ENCODE assay signal across 17 cellular contexts in the genomic region with DNA sequence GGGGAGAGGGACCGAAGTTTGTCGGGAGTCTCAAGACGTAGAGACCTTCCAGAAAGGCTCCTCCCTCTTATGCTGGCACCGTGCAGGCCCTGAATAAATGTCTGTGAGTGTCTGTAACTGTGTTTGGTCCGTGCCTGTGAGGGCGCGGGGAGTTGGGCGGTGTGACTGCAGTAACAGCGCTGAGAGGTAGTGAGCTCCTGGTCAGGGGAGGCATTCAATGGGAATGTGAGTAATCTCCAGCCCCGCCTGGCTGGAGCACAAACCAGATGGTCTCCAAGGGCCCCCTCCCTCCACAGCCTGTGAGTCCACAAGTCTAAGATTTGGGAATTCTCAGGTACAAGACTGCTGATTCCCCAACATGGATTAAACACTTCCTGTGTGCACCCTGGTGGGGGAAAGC.
DNase-seq lines count a peak whose midpoint lies in the region; ATAC-seq and TF ChIP-seq lines count a peak whose summit lies in the region.
"Had no signal": no experiment of that assay in that cellular context is flagged by ENCODE, and none has a peak within 500 bp of the region (broad histone marks: within the 10 kb centered on the region; RNA-seq: fewer than 3 reads in every experiment).

No MANE protein-coding gene starts in this region.

- H3K79me1 ChIP-seq in neuronal stem cell (ENCODE audit: low read depth, low read length), result no peaks in the 10 kb centered on the region

- no peaks in the 10 kb centered on the region for H3K36me3 ChIP-seq in BE2C
- no peaks in the 10 kb centered on the region for H3K36me3 ChIP-seq in neuronal stem cell (replicated peaks in 1 of 2; ENCODE audit: control insufficient read depth in 2 of 2, insufficient read depth in 2 of 2, low read length in 2 of 2)
- H3K36me3 ChIP-seq in tibial nerve, result no peaks in the 10 kb centered on the region
- H3K36me3 ChIP-seq: BLaER1 treated with 17β-estradiol and CSF1 and Interleukin-3, amounts not matched to agents 10 nM and 100 nM had no signal

- peak overlapping the region; percentile 89 for H2BK120ac ChIP-seq in neuronal stem cell (ENCODE audit: low read depth, low read length)

- H3K36me3 Mint-ChIP-seq in activated T-cell treated with anti-CD3 and anti-CD28 coated beads, Interleukin-2, amount 50 U/mL, for 72 hours (ENCODE audit: insufficient read depth in 2 of 2), result no peaks in the 10 kb centered on the region
- H3K36me3 Mint-ChIP-seq: CD8-positive, alpha-beta memory T cell had no signal

- no peak overlapping the region for H2AFZ ChIP-seq in neuronal stem cell (ENCODE audit: low read length)

- H2BK15ac ChIP-seq in neuronal stem cell (ENCODE audit: low read length), result peak overlapping the region; percentile 5

- no peak overlapping the region for H3K27ac Mint-ChIP-seq in activated T-cell treated with anti-CD3 and anti-CD28 coated beads, Interleukin-2, amount 50 U/mL, for 72 hours
- H3K27ac Mint-ChIP-seq: CD8-positive, alpha-beta memory T cell had no signal

- DNase-seq in BE2C (peak; percentile 1), NCI-H69 (lab: John Stamatoyannopoulos, UW) (peak; percentile 17), left cardiac atrium (peak; percentile 9), neuronal stem cell (ENCODE audit: low spot score) (no peak), NK-92 (lab: John Stamatoyannopoulos, UW; ENCODE audit: unreplicated experiment) (no peak), tibial nerve (ENCODE audit: low spot score in 2 of 2) (no peak), NCI-H1105 treated with DMSO at 0.1 percent for 48 hours (lab: John Stamatoyannopoulos, UW) (no peak)
- DNase-seq in activated T-cell treated with anti-CD3 and anti-CD28 coated beads, Interleukin-2, amount 50 U/mL, for 72 hours, result no peak
- DNase-seq: DMS79 treated with DMSO at 0.1 percent for 48 hours, KG1, NCI-H1436, NCI-H1930, NCI-H226, NCI-H524 treated with DMSO at 0.1 percent for 48 hours had no signal

- no peaks in the 10 kb centered on the region for H3K4me1 Mint-ChIP-seq in activated T-cell treated with anti-CD3 and anti-CD28 coated beads, Interleukin-2, amount 50 U/mL, for 72 hours (ENCODE audit: low read depth)
- H3K4me1 Mint-ChIP-seq: CD8-positive, alpha-beta memory T cell had no signal

- no peak overlapping the region for H3K4me2 ChIP-seq in neuronal stem cell (ENCODE audit: insufficient read depth, low read length, poor library complexity, severe bottlenecking)
- H3K4me2 ChIP-seq: BLaER1 treated with 17β-estradiol and CSF1 and Interleukin-3, amounts not matched to agents 10 nM and 100 nM had no signal

- H4K8ac ChIP-seq in neuronal stem cell (ENCODE audit: low read depth, low read length), result no peak overlapping the region

- H3K4me3 ChIP-seq in BE2C (ENCODE audit: low read depth, low read length) (no peak overlapping the region), neuronal stem cell (ENCODE audit: low read length in 2 of 2) (no peak overlapping the region), tibial nerve (no peak overlapping the region)
- H3K4me3 ChIP-seq: BLaER1 treated with 17β-estradiol and CSF1 and Interleukin-3, amounts not matched to agents 10 nM and 100 nM; SK-N-MC had no signal

- H3K4ac ChIP-seq in neuronal stem cell (ENCODE audit: low read length), result peak overlapping the region; percentile 6

- H3K4me3 Mint-ChIP-seq in activated T-cell treated with anti-CD3 and anti-CD28 coated beads, Interleukin-2, amount 50 U/mL, for 72 hours, result no peak overlapping the region
- H3K4me3 Mint-ChIP-seq: CD8-positive, alpha-beta memory T cell had no signal

- H2BK12ac ChIP-seq in neuronal stem cell (ENCODE audit: low read length), result peak overlapping the region; percentile 94

- H3K23ac ChIP-seq in neuronal stem cell (ENCODE audit: low read depth, low read length, poor library complexity), result peak overlapping the region; percentile 67

- H3K27me3 Mint-ChIP-seq in activated T-cell treated with anti-CD3 and anti-CD28 coated beads, Interleukin-2, amount 50 U/mL, for 72 hours (ENCODE audit: low read depth), result no peaks in the 10 kb centered on the region
- H3K27me3 Mint-ChIP-seq: CD8-positive, alpha-beta memory T cell had no signal

- TF ChIP-seq POLR2A in tibial nerve (IDR thresholded peaks at IDR 0.05), result no peak

- ATAC-seq in left cardiac atrium, result no peak
- ATAC-seq in activated T-cell treated with anti-CD3 and anti-CD28 coated beads, Interleukin-2, amount 50 U/mL, for 72 hours (replicated peaks in 1 of 2), result no peak

- intact Hi-C loops in left cardiac atrium (cut with DNase I), result no loop called here

- peak overlapping the region; percentile 74 for H3K18ac ChIP-seq in neuronal stem cell (ENCODE audit: low read length)

- no peak overlapping the region for H3K14ac ChIP-seq in neuronal stem cell (ENCODE audit: low read length)

- H2BK5ac ChIP-seq in neuronal stem cell (ENCODE audit: low read length), result no peak overlapping the region

- no peak overlapping the region for H3K9ac ChIP-seq in neuronal stem cell (ENCODE audit: low read depth, low read length, poor library complexity)
- H3K9ac ChIP-seq: BLaER1 treated with 17β-estradiol and CSF1 and Interleukin-3, amounts not matched to agents 10 nM and 100 nM had no signal

- H4K91ac ChIP-seq in neuronal stem cell (ENCODE audit: low read depth, low read length, poor library complexity), result no peak overlapping the region

- no peaks in the 10 kb centered on the region for H3K9me3 Mint-ChIP-seq in activated T-cell treated with anti-CD3 and anti-CD28 coated beads, Interleukin-2, amount 50 U/mL, for 72 hours

- H3K9me3 ChIP-seq in BE2C, result no peaks in the 10 kb centered on the region
- no peaks in the 10 kb centered on the region for H3K9me3 ChIP-seq in neuronal stem cell (replicated peaks in 1 of 2; ENCODE audit: control insufficient read depth in 2 of 2, insufficient read depth in 1 of 2, low read depth in 1 of 2, low read length in 2 of 2)
- peaks cover 0 to 13% (median 0%) of the 10 kb centered on the region in 4 donors for H3K9me3 ChIP-seq in tibial nerve
- H3K9me3 ChIP-seq: BLaER1 treated with 17β-estradiol and CSF1 and Interleukin-3, amounts not matched to agents 10 nM and 100 nM had no signal

- no CpG with 5 or more reads among the region's 10 CpGs for WGBS in neuronal stem cell (ENCODE audit: extremely low coverage in 2 of 2, insufficient read length in 2 of 2, insufficient replicate concordance in 1 of 2), 2 donors
- 80 to 86% methylated on average over 9 of the region's 10 CpGs for WGBS in tibial nerve, 2 donors

- no peaks in the 10 kb centered on the region for H3K4me1 ChIP-seq in BE2C
- peaks cover 0 to 5% of the 10 kb centered on the region in 2 donors for H3K4me1 ChIP-seq in neuronal stem cell (ENCODE audit: control insufficient read depth in 2 of 2, insufficient read depth in 1 of 2, low read depth in 1 of 2, low read length in 2 of 2)
- H3K4me1 ChIP-seq in tibial nerve, result no peaks in the 10 kb centered on the region

- TF ChIP-seq CTCF in BE2C (IDR thresholded peaks at IDR 0.05; ENCODE audit: low read depth, low read length) (no peak), tibial nerve (IDR thresholded peaks at IDR 0.05) (no peak)

- no peak for TF ChIP-seq EP300 in tibial nerve (IDR thresholded peaks at IDR 0.05)

- no peaks in the 10 kb centered on the region for H3K27me3 ChIP-seq in BE2C
- peaks cover 0 to 3% (median 0%) of the 10 kb centered on the region in 3 experiments for H3K27me3 ChIP-seq in neuronal stem cell (ENCODE audit: control insufficient read depth in 3 of 3, insufficient read depth in 3 of 3, low read depth in 1 of 3, low read length in 3 of 3)
- no peaks in the 10 kb centered on the region for H3K27me3 ChIP-seq in tibial nerve
- H3K27me3 ChIP-seq: BLaER1 treated with 17β-estradiol and CSF1 and Interleukin-3, amounts not matched to agents 10 nM and 100 nM had no signal

- H3K27ac ChIP-seq in neuronal stem cell (replicated peaks; ENCODE audit: low read length), result no peak overlapping the region
- H3K27ac ChIP-seq in tibial nerve, result no peak overlapping the region
- H3K27ac ChIP-seq: BLaER1 treated with 17β-estradiol and CSF1 and Interleukin-3, amounts not matched to agents 10 nM and 100 nM; SK-N-MC had no signal

- H2AK5ac ChIP-seq in neuronal stem cell (ENCODE audit: low read depth, low read length), result peak overlapping the region; percentile 66

Comparison
In these comparisons a context has a peak if more than half of its experiments do, and no peak if none do; other contexts are left out.
1. DNase-seq: peak in BE2C (single experiment), NCI-H69 (single experiment) and left cardiac atrium (single experiment); none in neuronal stem cell (single experiment), NK-92 (single experiment), activated T-cell treated with anti-CD3 and anti-CD28 coated beads, Interleukin-2, amount 50 U/mL, for 72 hours (0 of 2), tibial nerve (0 of 2) and NCI-H1105 treated with DMSO at 0.1 percent for 48 hours (single experiment).